In the genomic region with DNA sequence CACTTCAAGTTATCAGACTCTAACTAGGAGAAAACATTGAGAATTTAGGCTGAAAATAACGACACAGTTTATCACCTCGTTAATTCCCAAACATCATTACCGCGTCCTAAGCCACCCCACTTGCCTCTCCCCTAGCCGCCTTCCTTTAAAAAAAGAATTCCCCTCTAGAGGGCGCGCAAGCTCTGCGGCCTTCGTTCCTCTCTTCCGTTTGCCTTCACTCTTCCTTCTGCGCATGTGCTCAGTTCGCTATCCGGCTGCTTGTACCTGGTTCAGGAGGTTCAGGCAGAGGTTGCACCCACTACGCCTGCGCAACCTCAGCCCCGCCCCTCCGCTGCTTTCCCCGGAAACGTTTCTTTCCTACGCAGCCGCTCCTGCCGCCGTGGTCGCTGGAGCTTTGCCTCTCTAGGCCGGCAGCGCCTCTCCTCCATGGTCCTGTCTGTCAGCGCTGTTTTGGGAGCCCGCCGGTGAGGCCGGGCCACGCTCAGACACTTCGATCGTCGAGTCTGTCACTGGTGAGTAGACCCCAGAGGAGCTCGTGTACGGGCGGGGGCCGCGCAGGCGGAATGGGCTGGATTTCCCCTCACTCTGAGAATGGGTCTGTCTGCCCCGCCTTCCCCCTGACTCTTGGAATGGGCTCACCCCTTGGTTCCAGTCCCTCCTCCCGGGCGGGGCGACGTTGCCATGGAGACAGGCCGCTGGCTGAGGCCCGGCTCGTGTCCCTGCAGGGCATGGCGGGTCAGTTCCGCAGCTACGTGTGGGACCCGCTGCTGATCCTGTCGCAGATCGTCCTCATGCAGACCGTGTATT, we compare ENCODE assay signal across 8 cellular contexts. TPM values are rescaled to one million over a fixed set of nuclear protein-coding genes. Genes with fewer than 3 reads are reported as not detected.
DNase-seq lines count a peak whose midpoint lies in the region; ATAC-seq, FAIRE-seq and TF ChIP-seq lines count a peak whose summit lies in the region.

A gene (plus strand): TSS at position 353 of the 807 bp plus-strand sequence. CDS start 376 bp downstream, at position 729.

- peak; percentile 94 for FAIRE-seq in GM19239 (lab: Jason Lieb, UNC)

- H3K36me3 ChIP-seq in BLaER1 (peaks cover 21% of the 10 kb centered on the region), kidney epithelial cell (ENCODE audit: control insufficient read depth, insufficient read depth, low read length) (peaks cover 1% of the 10 kb centered on the region)

- H3K27ac Mint-ChIP-seq in activated CD4-positive, alpha-beta T cell treated with anti-CD3 and anti-CD28 coated beads for 36 hours: peak within 1 kb of the TSS; percentile 98

- intact Hi-C loops in activated CD4-positive, alpha-beta T cell treated with anti-CD3 and anti-CD28 coated beads for 36 hours (cut with DNase I, micrococcal nuclease): loop anchor here (1.0 to 5.0 kb wide), 16 partner anchors 8 to 729 kb away; a partner anchor contains a TSS

- H3K9me3 ChIP-seq in BLaER1: no peaks in the 10 kb centered on the region

- peak within 1 kb of the TSS; percentile 95 for H3K4me3 Mint-ChIP-seq in activated CD4-positive, alpha-beta T cell treated with anti-CD3 and anti-CD28 coated beads for 36 hours

- peak within 1 kb of the TSS; percentile 98 for H3K4me2 ChIP-seq in BLaER1

- TF ChIP-seq CTCF in choroid plexus epithelial cell (conservative IDR thresholded peaks at IDR 0.05; ENCODE audit: low read depth, low read length) (peak; percentile 93), kidney epithelial cell (IDR thresholded peaks at IDR 0.05; ENCODE audit: insufficient read depth, low read length, poor library complexity, severe bottlenecking) (peak; percentile 86)

- peaks cover 43% of the 10 kb centered on the region for H3K4me1 Mint-ChIP-seq in activated CD4-positive, alpha-beta T cell treated with anti-CD3 and anti-CD28 coated beads for 36 hours

- CTCF ChIA-PET in activated CD4-positive, alpha-beta T cell treated with anti-CD3 and anti-CD28 coated beads for 36 hours (lab: Charles Lee): interaction anchor here (0.6 to 6.5 kb wide), 37 partner anchors 8 to 470 kb away, joined by 3 to 101 read pairs (median 5); a partner anchor contains a TSS

- H3K4me3 ChIP-seq in BLaER1: peak within 1 kb of the TSS; percentile 81
- H3K4me3 ChIP-seq in choroid plexus epithelial cell (ENCODE audit: low read depth, low read length): peak within 1 kb of the TSS; percentile 88
- peak within 1 kb of the TSS; percentile 67 for H3K4me3 ChIP-seq in kidney epithelial cell (ENCODE audit: low read depth, low read length)

- H3K27me3 ChIP-seq in BLaER1 (no peaks in the 10 kb centered on the region), kidney epithelial cell (ENCODE audit: control insufficient read depth, insufficient read depth, low read length) (no peaks in the 10 kb centered on the region)

- peaks cover 69% of the 10 kb centered on the region for H3K4me1 ChIP-seq in BLaER1

- POLR2A ChIA-PET in activated CD4-positive, alpha-beta T cell treated with anti-CD3 and anti-CD28 coated beads for 36 hours (lab: Charles Lee): interaction anchor here (0.7 to 2.7 kb wide), 11 partner anchors 9 to 74 kb away, joined by 3 to 17 read pairs (median 4); a partner anchor contains a TSS

- H3K9ac ChIP-seq in BLaER1: peak within 1 kb of the TSS; percentile 89

- no peaks in the 10 kb centered on the region for H3K9me3 Mint-ChIP-seq in activated CD4-positive, alpha-beta T cell treated with anti-CD3 and anti-CD28 coated beads for 36 hours (ENCODE audit: low read depth)

- H3K36me3 Mint-ChIP-seq in activated CD4-positive, alpha-beta T cell treated with anti-CD3 and anti-CD28 coated beads for 36 hours (ENCODE audit: low read depth): peaks cover 20% of the 10 kb centered on the region

- DNase-seq in GM19239 (ENCODE audit: insufficient read length, low spot score) (peak; percentile 84), NCI-H524 (lab: John Stamatoyannopoulos, UW) (peak; percentile 98), choroid plexus epithelial cell (ENCODE audit: low read depth) (peak; percentile 99), kidney epithelial cell (ENCODE audit: low read depth) (peak; percentile 93)
- peak; percentile 99 for DNase-seq in activated CD4-positive, alpha-beta T cell treated with anti-CD3 and anti-CD28 coated beads for 36 hours
- DNase-seq in stimulated activated CD4-positive, alpha-beta T cell treated with anti-CD3 and anti-CD28 coated beads, Interleukin-15, amount 100 ng/mL, for 48 hours (ENCODE audit: low read depth in 2 of 2): peak; percentile 97 to 98

- peak within 1 kb of the TSS; percentile 88 for H3K27ac ChIP-seq in BLaER1

- H3K27me3 Mint-ChIP-seq in activated CD4-positive, alpha-beta T cell treated with anti-CD3 and anti-CD28 coated beads for 36 hours: no peaks in the 10 kb centered on the region

- H4K20me1 ChIP-seq in BLaER1: peaks cover 46% of the 10 kb centered on the region

- peak; percentile 62 for ATAC-seq in HG03457 (IDR thresholded peaks at IDR 0.05; ENCODE audit: unreplicated experiment)
- peak; percentile 93 for ATAC-seq in activated CD4-positive, alpha-beta T cell treated with anti-CD3 and anti-CD28 coated beads for 36 hours

RNA-seq across cellular contexts. Expression of the gene that starts here (rescaled TPM):
- total RNA-seq in activated CD4-positive, alpha-beta T cell treated with anti-CD3 and anti-CD28 coated beads for 36 hours: 10 to 100 TPM; 16.1 to 26.1 TPM
- 54.3 and 55.2 TPM in 2 replicates for total RNA-seq in kidney epithelial cell

Comparison
In these comparisons a context has a peak if more than half of its experiments do, and no peak if none do; other contexts are left out.
1. Peak in every context shown above with its lines: DNase-seq, ATAC-seq, H3K4me3 ChIP-seq and H3K27ac ChIP-seq.